8 cellular contexts compared by ENCODE assay signal in the genomic region with DNA sequence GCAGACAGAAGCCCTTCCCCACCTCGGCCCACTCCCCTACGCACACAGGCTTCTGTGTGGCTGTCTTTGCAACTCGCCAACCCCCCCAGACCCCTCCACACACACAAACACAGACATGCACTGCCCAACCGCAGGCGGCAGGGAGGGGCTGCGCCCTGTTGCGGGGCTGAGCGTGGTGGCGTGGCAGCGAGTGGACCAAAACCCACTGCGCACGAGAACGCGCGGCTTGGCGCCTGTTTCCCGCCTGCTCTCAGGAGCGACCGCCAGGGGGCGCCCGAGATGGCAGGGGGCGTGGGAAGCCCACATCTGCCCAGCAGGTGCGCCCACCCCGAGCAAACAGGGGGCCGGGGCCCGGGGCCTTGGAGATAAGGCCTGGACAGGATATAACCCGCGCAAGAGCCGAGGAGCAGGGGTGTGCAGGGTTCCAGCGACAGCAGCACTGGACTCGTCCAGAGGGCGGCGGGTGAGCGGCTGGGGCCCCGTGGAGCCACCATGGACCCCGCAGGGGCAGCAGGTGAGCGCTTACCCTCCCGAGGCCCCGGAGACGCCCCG. TPM values are rescaled to one million over a fixed set of nuclear protein-coding genes. Genes with fewer than 3 reads are reported as not detected.
DNase-seq lines count a peak whose midpoint lies in the region; ATAC-seq and TF ChIP-seq lines count a peak whose summit lies in the region.

A gene with protein sequence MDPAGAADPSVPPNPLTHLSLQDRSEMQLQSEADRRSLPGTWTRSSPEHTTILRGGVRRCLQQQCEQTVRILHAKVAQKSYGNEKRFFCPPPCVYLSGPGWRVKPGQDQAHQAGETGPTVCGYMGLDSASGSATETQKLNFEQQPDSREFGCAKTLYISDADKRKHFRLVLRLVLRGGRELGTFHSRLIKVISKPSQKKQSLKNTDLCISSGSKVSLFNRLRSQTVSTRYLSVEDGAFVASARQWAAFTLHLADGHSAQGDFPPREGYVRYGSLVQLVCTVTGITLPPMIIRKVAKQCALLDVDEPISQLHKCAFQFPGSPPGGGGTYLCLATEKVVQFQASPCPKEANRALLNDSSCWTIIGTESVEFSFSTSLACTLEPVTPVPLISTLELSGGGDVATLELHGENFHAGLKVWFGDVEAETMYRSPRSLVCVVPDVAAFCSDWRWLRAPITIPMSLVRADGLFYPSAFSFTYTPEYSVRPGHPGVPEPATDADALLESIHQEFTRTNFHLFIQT (plus strand): TSS at position 410 of the 552 bp plus-strand sequence. CDS start 83 bp downstream, at position 493.

- no peak within 1 kb of the TSS for H3K27ac Mint-ChIP-seq in MCF 10A (ENCODE audit: low read depth, unreplicated experiment)

- no peak for TF ChIP-seq POLR2A in breast epithelium (IDR thresholded peaks at IDR 0.05)

- POLR2A ChIA-PET in MCF 10A (lab: Yijun Ruan, JAX), result no interaction called here

- H3K4me1 Mint-ChIP-seq in MCF 10A (ENCODE audit: insufficient read depth, unreplicated experiment), result no peaks in the 10 kb centered on the region

- peaks cover 0 to 5% of the 10 kb centered on the region in 2 donors for H3K4me1 ChIP-seq in breast epithelium
- H3K4me1 ChIP-seq in foreskin keratinocyte, result no peaks in the 10 kb centered on the region

- no TSS peak for BruUV-seq in MCF 10A (replicated peaks; lab: Mats Ljungman, UMichigan)

- TF ChIP-seq CTCF in MCF 10A (IDR thresholded peaks at IDR 0.05; ENCODE audit: unreplicated experiment), result peak; percentile 85
- TF ChIP-seq CTCF in breast epithelium (IDR thresholded peaks at IDR 0.05), result peak in 1 of 3 donors; percentile 21
- peak; percentile 70 for TF ChIP-seq CTCF in foreskin keratinocyte (conservative IDR thresholded peaks at IDR 0.05)

- no peak within 1 kb of the TSS for H3K4me3 ChIP-seq in breast epithelium

- no peak within 1 kb of the TSS for H3K27ac ChIP-seq in breast epithelium
- H3K27ac ChIP-seq in foreskin keratinocyte, result no peak within 1 kb of the TSS

- no peaks in the 10 kb centered on the region for H3K36me3 Mint-ChIP-seq in MCF 10A (ENCODE audit: insufficient read depth, unreplicated experiment)

- no peak for DNase-seq in MCF 10A (ENCODE audit: unreplicated experiment)
- no peak for DNase-seq in breast epithelium (ENCODE audit: low spot score in 2 of 2)
- DNase-seq in activated CD8-positive, alpha-beta memory T cell treated with anti-CD3 and anti-CD28 coated beads for 48 hours (ENCODE audit: low read depth in 2 of 3, low spot score in 2 of 3), result peak in 2 of 3 experiments; percentile 49 to 54
- no peak for DNase-seq in foreskin keratinocyte
- DNase-seq in stimulated activated CD4-positive, alpha-beta T cell treated with anti-CD3 and anti-CD28 coated beads, Interleukin-1b, Interleukin-23, amount 100 ng/mL, for 4 hours (ENCODE audit: low read depth in 2 of 2), result peak; percentile 19 to 52
- no peak for DNase-seq in G401 (ENCODE audit: low spot score)

- intact Hi-C loops in MCF 10A (cut with micrococcal nuclease), result no loop called here
- intact Hi-C loops in breast epithelium (cut with DNase I; ENCODE audit: low total_unique reads), result no loop called here

- H3K27me3 Mint-ChIP-seq in MCF 10A (ENCODE audit: insufficient read depth, unreplicated experiment), result no peaks in the 10 kb centered on the region

- H3K9me3 ChIP-seq in breast epithelium, result no peaks in the 10 kb centered on the region

- H3K4me3 Mint-ChIP-seq in MCF 10A (ENCODE audit: unreplicated experiment), result no peak within 1 kb of the TSS

- no peaks in the 10 kb centered on the region for H3K36me3 ChIP-seq in breast epithelium

- in situ Hi-C loops in G401 (cut with HindIII; ENCODE audit: low sequenced_read_pairs), result loop anchor here (25.0 kb wide), 2 partner anchors 181 to 456 kb away; no protein-coding TSS in a partner anchor

- CTCF ChIA-PET in MCF 10A (lab: Yijun Ruan, JAX), result interaction anchor here (0.7 to 1.3 kb wide), 6 partner anchors 8 to 241 kb away, joined by 3 to 4 read pairs (median 3); no protein-coding TSS in a partner anchor

- ATAC-seq in foreskin keratinocyte, result no peak
- no peak for ATAC-seq in HG03196 (IDR thresholded peaks at IDR 0.05; ENCODE audit: unreplicated experiment)
- ATAC-seq in HG03039 (IDR thresholded peaks at IDR 0.05; ENCODE audit: unreplicated experiment), result no peak

- H3K27me3 ChIP-seq in breast epithelium, result peaks cover 0 to 14% of the 10 kb centered on the region in 2 donors
- H3K27me3 ChIP-seq in foreskin keratinocyte, result peaks cover 26% of the 10 kb centered on the region

- no peaks in the 10 kb centered on the region for H3K9me3 Mint-ChIP-seq in MCF 10A (ENCODE audit: unreplicated experiment)

RNA-seq across cellular contexts. Expression of the gene that starts here (rescaled TPM):
- not detected in 2 replicates for total RNA-seq in MCF 10A (2022)
- not detected for total RNA-seq in breast epithelium
- not detected in 2 replicates for total RNA-seq in foreskin keratinocyte
- polyA plus RNA-seq in foreskin keratinocyte, result not detected in 2 replicates
- not detected in 2 replicates for total RNA-seq in G401 (2014; rRNA removed; shearing (Covaris generic))

Comparison
In these comparisons a context has a peak if more than half of its experiments do, and no peak if none do; other contexts are left out.
1. DNase-seq: peak in activated CD8-positive, alpha-beta memory T cell treated with anti-CD3 and anti-CD28 coated beads for 48 hours (2 of 3) and stimulated activated CD4-positive, alpha-beta T cell treated with anti-CD3 and anti-CD28 coated beads, Interleukin-1b, Interleukin-23, amount 100 ng/mL, for 4 hours (2 of 2); none in MCF 10A (single experiment), breast epithelium (0 of 2), foreskin keratinocyte (0 of 2) and G401 (single experiment).